Comparison of ENCODE assay signal across 2 cellular contexts in genomic region chr7:55794527-55794926, GRCh38.
TF ChIP-seq lines count a peak whose summit lies in the region.

No MANE protein-coding gene starts in this region.

TF ChIP-seq in HCT116, 20 proteins besides CTCF, POLR2A, EP300 and RAD21:
- TF ChIP-seq FOSL1 (IDR thresholded peaks at IDR 0.05; ENCODE audit: low read depth) (peak; percentile 78), REST (IDR thresholded peaks at IDR 0.05; ENCODE audit: low read depth) (no peak), JUND (IDR thresholded peaks at IDR 0.05) (peak; percentile 38), CEBPB (IDR thresholded peaks at IDR 0.05; ENCODE audit: low read depth) (peak; percentile 92), CBX3 (IDR thresholded peaks at IDR 0.05; ENCODE audit: low read depth) (peak; percentile 29; the same call in 1 of the 2 replicates), SP1 (IDR thresholded peaks at IDR 0.05; ENCODE audit: low read depth) (0 out of 2 replicates have a peak, but pooled peaks have one; percentile 16)

TF ChIP-seq in H1, 55 proteins besides CTCF, POLR2A, EP300 and RAD21:
- TF ChIP-seq ZNF274 (IDR thresholded peaks at IDR 0.05; ENCODE audit: borderline replicate concordance, extremely low read depth, low read length) (no peak), MAX (IDR thresholded peaks at IDR 0.05) (no peak), MAFK (IDR thresholded peaks at IDR 0.05; ENCODE audit: low read depth, low read length) (no peak), CTBP2 (IDR thresholded peaks at IDR 0.05; ENCODE audit: borderline replicate concordance, insufficient read depth, insufficient read length, low read length) (no peak), EZH2 (IDR thresholded peaks at IDR 0.05; ENCODE audit: low read depth, low read length, severe bottlenecking) (no peak), BACH1 (IDR thresholded peaks at IDR 0.05; ENCODE audit: low read length) (peak; percentile 32; the same call in 1 of the 2 replicates)
